ENCODE assay signal across 15 cellular contexts in genomic region chr16:87359121-87359520, GRCh38. TPM values are rescaled to one million over a fixed set of nuclear protein-coding genes. Genes with fewer than 3 reads are reported as not detected.
DNase-seq lines count a peak whose midpoint lies in the region; ATAC-seq and TF ChIP-seq lines count a peak whose summit lies in the region.
"Had no signal": no experiment of that assay in that cellular context is flagged by ENCODE, and none has a peak within 500 bp of the region (broad histone marks: within the 10 kb centered on the region; RNA-seq: fewer than 3 reads in every experiment).

No MANE protein-coding gene starts in this region.

- peak; percentile 7; the same call in 1 of the 2 replicates for TF ChIP-seq CTCF in WERI-Rb-1 (IDR thresholded peaks at IDR 0.05; ENCODE audit: low read depth, low read length)

- no peak for ATAC-seq in Right ventricle myocardium inferior
- ATAC-seq in memory B cell (ENCODE audit: low read depth) = no peak
- no peak for ATAC-seq in HG02884 (IDR thresholded peaks at IDR 0.05; ENCODE audit: unreplicated experiment)
- ATAC-seq: GM23338 had no signal

- peaks cover 47 to 67% (median 62%) of the 10 kb centered on the region in 3 donors for H3K4me1 ChIP-seq in skeletal muscle tissue (ENCODE audit: control insufficient read depth in 3 of 3, insufficient read depth in 3 of 3, low read length in 3 of 3)

- H3K9me3 Mint-ChIP-seq in memory B cell = no peaks in the 10 kb centered on the region
- H3K9me3 Mint-ChIP-seq: CD4-positive, alpha-beta T cell; GM23338 had no signal

- no peaks in the 10 kb centered on the region for H3K27me3 Mint-ChIP-seq in memory B cell
- H3K27me3 Mint-ChIP-seq: CD4-positive, alpha-beta T cell had no signal

- peaks cover 31% of the 10 kb centered on the region for H3K36me3 ChIP-seq in WERI-Rb-1
- peaks cover 24 to 36% (median 33%) of the 10 kb centered on the region in 3 donors for H3K36me3 ChIP-seq in skeletal muscle tissue (ENCODE audit: control insufficient read depth in 3 of 3, insufficient read depth in 3 of 3, low read length in 3 of 3)

- H3K9me3 ChIP-seq in WERI-Rb-1 (ENCODE audit: severe bottlenecking) = no peaks in the 10 kb centered on the region
- H3K9me3 ChIP-seq in skeletal muscle tissue (ENCODE audit: control insufficient read depth in 3 of 3, low read length in 3 of 3) = no peaks in the 10 kb centered on the region
- H3K9me3 ChIP-seq: BLaER1 treated with 17β-estradiol and CSF1 and Interleukin-3, amounts not matched to agents 10 nM and 100 nM had no signal

- DNase-seq in Right ventricle myocardium inferior (ENCODE audit: missing footprints) (peak; percentile 17), cardiac septum (ENCODE audit: low spot score) (no peak), WERI-Rb-1 (peak; percentile 25), memory B cell (ENCODE audit: low spot score in 2 of 2) (no peak), HCEC 1CT (no peak)
- no peak for DNase-seq in activated CD8-positive, alpha-beta memory T cell treated with anti-CD3 and anti-CD28 coated beads, Interleukin-2, amount 50 U/mL, for 4 hours
- DNase-seq: ACHN; Calu3; CD4-positive, alpha-beta T cell; DMS 273 treated with DMSO at 0.1 percent for 48 hours; H7 had no signal

- intact Hi-C loops in Right ventricle myocardium inferior (cut with DNase I) = loop anchor here (5.0 kb wide), 1 partner anchor 37 kb away; no protein-coding TSS in a partner anchor
- intact Hi-C loops in cardiac septum (cut with DNase I) = no loop called here

- H3K4me3 Mint-ChIP-seq in memory B cell = no peak overlapping the region
- H3K4me3 Mint-ChIP-seq: CD4-positive, alpha-beta T cell; GM23338 had no signal

- peaks cover 12% of the 10 kb centered on the region for H3K36me3 Mint-ChIP-seq in memory B cell

- H3K9ac ChIP-seq in skeletal muscle tissue (ENCODE audit: low read depth in 1 of 3, low read length in 3 of 3) = peak overlapping the region in 2 of 3 donors; percentile 12 to 26
- H3K9ac ChIP-seq: BLaER1 treated with 17β-estradiol and CSF1 and Interleukin-3, amounts not matched to agents 10 nM and 100 nM had no signal

- H3K27ac ChIP-seq in WERI-Rb-1 (peak overlapping the region; percentile 86), skeletal muscle tissue (ENCODE audit: low read depth, low read length) (peak overlapping the region; percentile 74)
- H3K27ac ChIP-seq: BLaER1 treated with 17β-estradiol and CSF1 and Interleukin-3, amounts not matched to agents 10 nM and 100 nM had no signal

- H3K4me1 Mint-ChIP-seq in memory B cell = no peaks in the 10 kb centered on the region

- H3K4me3 ChIP-seq in WERI-Rb-1 (ENCODE audit: low read depth, low read length) = no peak overlapping the region
- H3K4me3 ChIP-seq in skeletal muscle tissue (ENCODE audit: low read length in 3 of 3) = no peak overlapping the region
- H3K4me3 ChIP-seq: BLaER1 treated with 17β-estradiol and CSF1 and Interleukin-3, amounts not matched to agents 10 nM and 100 nM; GM23338 had no signal

- H3K27me3 ChIP-seq in WERI-Rb-1 (ENCODE audit: insufficient read depth, low read depth, severe bottlenecking) = no peaks in the 10 kb centered on the region
- H3K27me3 ChIP-seq in skeletal muscle tissue (ENCODE audit: control insufficient read depth in 3 of 3, insufficient read depth in 3 of 3, low read length in 3 of 3) = no peaks in the 10 kb centered on the region

- H3K27ac Mint-ChIP-seq in memory B cell = peak overlapping the region; percentile 28
- H3K27ac Mint-ChIP-seq: CD4-positive, alpha-beta T cell; GM23338 had no signal

RNA-seq across cellular contexts. Expression of gene FBXO31, which starts 24.5 kb away (rescaled TPM):
- total RNA-seq in Right ventricle myocardium inferior (70.2 TPM), cardiac septum (73.9 TPM), skeletal muscle tissue (26.6 TPM)

RNA-seq across cellular contexts. Expression of gene MAP1LC3B, which starts 33.0 kb away (rescaled TPM):
- total RNA-seq in Right ventricle myocardium inferior (125 TPM), cardiac septum (113 TPM), skeletal muscle tissue (20.9 TPM)

RNA-seq across cellular contexts. Expression of gene C16orf95, which starts 41.9 kb away (rescaled TPM):
- total RNA-seq in Right ventricle myocardium inferior (4.2 TPM), cardiac septum (3.2 TPM), skeletal muscle tissue (2.6 TPM)

Comparison
In these comparisons a context has a peak if more than half of its experiments do, and no peak if none do; other contexts are left out.
1. DNase-seq: peak in Right ventricle myocardium inferior (single experiment) and WERI-Rb-1 (single experiment); none in cardiac septum (single experiment), memory B cell (0 of 2), activated CD8-positive, alpha-beta memory T cell treated with anti-CD3 and anti-CD28 coated beads, Interleukin-2, amount 50 U/mL, for 4 hours (single experiment) and HCEC 1CT (single experiment).